Comparison of ENCODE assay signal across 18 cellular contexts in genomic region chr4:2907706-2908293, GRCh38. TPM values are rescaled to one million over a fixed set of nuclear protein-coding genes. Genes with fewer than 3 reads are reported as not detected.
DNase-seq lines count a peak whose midpoint lies in the region; ATAC-seq and TF ChIP-seq lines count a peak whose summit lies in the region.
"Had no signal": no experiment of that assay in that cellular context is flagged by ENCODE, and none has a peak within 500 bp of the region (broad histone marks: within the 10 kb centered on the region; RNA-seq: fewer than 3 reads in every experiment).

No MANE protein-coding gene starts in this region.

- peaks cover 26% of the 10 kb centered on the region for H3K4me1 Mint-ChIP-seq in CD4-positive, alpha-beta T cell (ENCODE audit: low read depth)
- H3K4me1 Mint-ChIP-seq: nephron progenitor cell had no signal

- no peak overlapping the region for H3K9ac ChIP-seq in liver (ENCODE audit: low read depth in 1 of 2, low read length in 2 of 2)

- no peak overlapping the region for H3K4me3 ChIP-seq in liver (ENCODE audit: low read depth in 1 of 3, low read length in 3 of 3)
- H3K4me3 ChIP-seq: left ventricle myocardium inferior, MG63 had no signal

- no peaks in the 10 kb centered on the region for H3K9me3 Mint-ChIP-seq in CD4-positive, alpha-beta T cell
- H3K9me3 Mint-ChIP-seq: nephron progenitor cell had no signal

- H3K9me3 ChIP-seq in CD4-positive, alpha-beta T cell (ENCODE audit: control insufficient read depth, low read length): no peaks in the 10 kb centered on the region
- H3K9me3 ChIP-seq in liver (ENCODE audit: control insufficient read depth in 4 of 4, low read length in 3 of 4): no peaks in the 10 kb centered on the region
- H3K9me3 ChIP-seq: left ventricle myocardium inferior, MG63 had no signal

- no peak for DNase-seq in CD4-positive, alpha-beta T cell
- DNase-seq in DMS153 (lab: John Stamatoyannopoulos, UW) (peak; percentile 71), NCI-H748 (lab: John Stamatoyannopoulos, UW; ENCODE audit: unreplicated experiment) (peak; percentile 57), COR-L47 (lab: John Stamatoyannopoulos, UW) (no peak)
- DNase-seq: activated CD4-positive, CD25-positive, alpha-beta regulatory T cell treated with anti-CD3 and anti-CD28 coated beads, Interleukin-2, amount 50 U/mL, for 72 hours; effector memory CD4-positive, alpha-beta T cell; GOT3; hypothalamus; left ventricle myocardium inferior; MG63; nephron progenitor cell; NK-92 treated with Interleukin-12 subunit alpha and Interleukin-12 subunit beta, amount 100 ng/mL, for 24 hours; retina had no signal

- peak overlapping the region; percentile 30 for H3K27ac Mint-ChIP-seq in CD4-positive, alpha-beta T cell
- H3K27ac Mint-ChIP-seq: B cell, nephron progenitor cell had no signal

- peaks cover 93% of the 10 kb centered on the region for H3K36me3 Mint-ChIP-seq in CD4-positive, alpha-beta T cell (ENCODE audit: low read depth)

- no peaks in the 10 kb centered on the region for H3K27me3 ChIP-seq in CD4-positive, alpha-beta T cell (ENCODE audit: control insufficient read depth, insufficient read depth, low read length)
- H3K27me3 ChIP-seq in liver (ENCODE audit: control insufficient read depth in 4 of 4, insufficient read depth in 4 of 4, low read length in 3 of 4): no peaks in the 10 kb centered on the region
- H3K27me3 ChIP-seq: MG63 had no signal

- POLR2A ChIA-PET in CD4-positive, alpha-beta T cell (lab: Charles Lee): no interaction called here

- peaks cover 2 to 54% (median 39%) of the 10 kb centered on the region in 4 donors for H3K36me3 ChIP-seq in liver (ENCODE audit: control insufficient read depth in 4 of 4, insufficient read depth in 3 of 4, low read depth in 1 of 4, low read length in 3 of 4)
- H3K36me3 ChIP-seq: MG63 had no signal

- no peak overlapping the region for H3K4me3 Mint-ChIP-seq in CD4-positive, alpha-beta T cell
- H3K4me3 Mint-ChIP-seq: B cell, nephron progenitor cell had no signal

- H3K4me1 ChIP-seq in liver (ENCODE audit: control insufficient read depth in 4 of 4, insufficient read depth in 4 of 4, low read length in 3 of 4): peaks cover 5 to 31% (median 20%) of the 10 kb centered on the region in 4 donors

- H3K27me3 Mint-ChIP-seq in CD4-positive, alpha-beta T cell: no peaks in the 10 kb centered on the region
- H3K27me3 Mint-ChIP-seq: B cell had no signal

- CTCF ChIA-PET in CD4-positive, alpha-beta T cell (lab: Charles Lee): no interaction called here

- intact Hi-C loops in CD4-positive, alpha-beta T cell (cut with DNase I, micrococcal nuclease): loop anchor here in 1 of 2 experiments (5.0 kb wide), 1 partner anchor 55 kb away; no protein-coding TSS in a partner anchor

- no peak for ATAC-seq in CD4-positive, alpha-beta T cell (ENCODE audit: poor library complexity)
- ATAC-seq in GM19328 (IDR thresholded peaks at IDR 0.05; ENCODE audit: unreplicated experiment) (no peak), GM19351 (IDR thresholded peaks at IDR 0.05; ENCODE audit: unreplicated experiment) (no peak), GM21723 (IDR thresholded peaks at IDR 0.05; ENCODE audit: unreplicated experiment) (no peak)

- peak in 1 of 2 donors; percentile 60 for TF ChIP-seq RAD21 in liver (IDR thresholded peaks at IDR 0.05)

- 45% methylated on average over 11 of the region's 11 CpGs for WGBS in liver

- no peak for TF ChIP-seq CTCF in CD4-positive, alpha-beta T cell (IDR thresholded peaks at IDR 0.05)
- no peak for TF ChIP-seq CTCF in liver (IDR thresholded peaks at IDR 0.05; ENCODE audit: low read depth, low read length, missing input control)

- no peak overlapping the region for H3K27ac ChIP-seq in CD4-positive, alpha-beta T cell (ENCODE audit: low read depth, low read length)
- no peak overlapping the region for H3K27ac ChIP-seq in liver (ENCODE audit: low read depth in 1 of 2, low read length in 2 of 2)
- H3K27ac ChIP-seq: left ventricle myocardium inferior had no signal

TF ChIP-seq in liver, 16 proteins besides CTCF, POLR2A, EP300 and RAD21:
- TF ChIP-seq FOXA2 (IDR thresholded peaks at IDR 0.05) (peak; percentile 48), GABPA (IDR thresholded peaks at IDR 0.05 in 1 of 2, conservative IDR thresholded peaks at IDR 0.05 in 1 of 2) (no peak), NR2F2 (IDR thresholded peaks at IDR 0.05) (no peak), HNF4G (IDR thresholded peaks at IDR 0.05) (no peak), ZBTB33 (IDR thresholded peaks at IDR 0.05) (no peak), HNF4A (conservative IDR thresholded peaks at IDR 0.05) (peak in 1 of 2 donors; percentile 45), REST (IDR thresholded peaks at IDR 0.05) (no peak), MAX (IDR thresholded peaks at IDR 0.05) (no peak), SP1 (IDR thresholded peaks at IDR 0.05) (peak; percentile 61), ATF3 (IDR thresholded peaks at IDR 0.05) (no peak), JUND (IDR thresholded peaks at IDR 0.05) (no peak), TAF1 (conservative IDR thresholded peaks at IDR 0.05) (no peak), RXRA (IDR thresholded peaks at IDR 0.05) (peak in 1 of 2 donors; percentile 8), FOXA1 (IDR thresholded peaks at IDR 0.05) (no peak), EGR1 (IDR thresholded peaks at IDR 0.05; ENCODE audit: low read depth in 2 of 2) (no peak), YY1 (IDR thresholded peaks at IDR 0.05) (peak; percentile 26)

RNA-seq across cellular contexts. Expression of gene NOP14, which starts 55.4 kb away (rescaled TPM):
- 10 to 100 TPM; 21.8 TPM for total RNA-seq in CD4-positive, alpha-beta T cell
- 10 to 100 TPM; 10.5 to 22.9 TPM for total RNA-seq in liver
- 10 to 100 TPM; 12.6 to 16.2 TPM for polyA plus RNA-seq in liver

RNA-seq across cellular contexts. Expression of gene GRK4, which starts 55.6 kb away (rescaled TPM):
- total RNA-seq in CD4-positive, alpha-beta T cell: 1 to 10 TPM; 1.2 to 1.8 TPM
- 1 to 10 TPM; 2.0 to 2.2 TPM for total RNA-seq in liver
- 1 to 10 TPM; 1.0 to 1.6 TPM for polyA plus RNA-seq in liver

Comparison
In these comparisons a context has a peak if more than half of its experiments do, and no peak if none do; other contexts are left out.
1. DNase-seq: peak in DMS153 (single experiment) and NCI-H748 (single experiment); none in CD4-positive, alpha-beta T cell (0 of 10) and COR-L47 (single experiment).